16 cellular contexts compared by ENCODE assay signal in the genomic region with DNA sequence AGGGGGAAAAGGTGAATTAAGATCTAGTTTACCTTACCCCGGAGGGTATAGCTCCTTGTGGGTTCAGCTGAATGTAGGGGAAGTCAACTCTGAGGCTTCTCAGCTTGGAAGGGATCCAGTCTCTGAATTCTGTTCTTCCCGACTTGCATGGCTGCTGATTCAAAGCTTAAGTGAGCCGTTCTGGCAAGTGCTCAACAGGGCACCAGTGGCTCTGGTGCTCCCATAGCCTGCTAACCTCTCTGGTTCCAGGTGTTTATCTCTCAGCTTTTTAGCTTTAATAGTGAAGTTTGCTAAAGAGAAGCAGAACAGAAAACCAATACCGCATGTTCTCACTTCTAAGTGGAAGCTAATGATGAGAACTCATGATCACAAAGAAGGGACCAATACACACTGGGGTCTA. TPM values are rescaled to one million over a fixed set of nuclear protein-coding genes. Genes with fewer than 3 reads are reported as not detected.
"Had no signal": no experiment of that assay in that cellular context is flagged by ENCODE, and none has a peak within 500 bp of the region (broad histone marks: within the 10 kb centered on the region; RNA-seq: fewer than 3 reads in every experiment).

No MANE protein-coding gene starts in this region.

- H3K9me3 ChIP-seq: esophagus squamous epithelium, heart left ventricle, spleen, stomach, testis had no signal

- H3K27me3 ChIP-seq: esophagus squamous epithelium, heart left ventricle, spleen, stomach, testis had no signal

- H3K36me3 ChIP-seq: esophagus squamous epithelium, spleen had no signal

- H3K4me1 ChIP-seq: stomach, testis had no signal

- H3K27ac ChIP-seq: coronary artery, esophagus squamous epithelium, heart left ventricle, spleen, stomach, testis had no signal

- DNase-seq: activated CD4-positive, alpha-beta T cell treated with anti-CD3 and anti-CD28 coated beads, Interleukin-2, amount 10 ng/mL, durations not matched to agents 24 days and 14 days; activated CD8-positive, alpha-beta memory T cell treated with anti-CD3 and anti-CD28 coated beads, Interleukin-2, amount 50 U/mL, for 4 hours; activated CD8-positive, alpha-beta T cell treated with anti-CD3 and anti-CD28 coated beads, Interleukin-2, amount 10 ng/mL, durations not matched to agents 7 days and 5 days; activated gamma-delta T cell; activated T-cell treated with anti-CD3 and anti-CD28 coated beads, Interleukin-2, amount 50 U/mL, for 48 hours; esophagus squamous epithelium; left colon; spleen; stimulated activated CD4-positive, alpha-beta T cell treated with anti-CD3 and anti-CD28 coated beads, Interleukin-1b, Interleukin-23, amount 100 ng/mL, for 48 hours; stomach; T-helper 2 cell; testis had no signal

- H3K4me3 ChIP-seq: coronary artery, esophagus squamous epithelium, heart left ventricle, lung, spleen, stomach, testis had no signal

RNA-seq across cellular contexts. Expression of gene RBP1, which starts 46.3 kb away (rescaled TPM):
- total RNA-seq: activated CD4-positive, alpha-beta T cell treated with anti-CD3 and anti-CD28 coated beads, Interleukin-2, amount 10 ng/mL, durations not matched to agents 24 days and 14 days; activated CD8-positive, alpha-beta T cell treated with anti-CD3 and anti-CD28 coated beads, Interleukin-2, amount 10 ng/mL, durations not matched to agents 7 days and 5 days; activated naive CD4-positive, alpha-beta T cell treated with anti-CD3 and anti-CD28 coated beads, Interleukin-2, amount 50 U/mL, for 72 hours had no signal
